ENCODE assay signal across 9 cellular contexts in the genomic region with DNA sequence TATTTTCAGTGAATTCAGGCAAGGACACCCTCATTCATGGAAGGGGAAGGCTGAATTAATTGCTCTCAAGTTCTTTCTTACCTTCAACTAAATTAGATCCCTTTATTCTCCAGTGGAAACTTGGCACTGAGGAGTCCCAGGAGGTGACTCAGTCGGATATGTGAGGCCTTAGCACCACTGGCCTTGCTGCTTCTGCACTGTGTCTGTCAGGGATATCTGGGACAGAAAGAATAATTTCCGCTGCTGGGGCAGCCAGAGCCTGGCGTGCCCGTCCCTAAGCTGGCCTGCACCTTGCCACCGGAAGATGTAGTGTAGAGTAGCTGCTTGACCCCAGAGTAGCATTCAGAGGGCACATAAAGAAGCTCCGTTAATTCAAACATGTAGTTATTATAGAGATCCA. TPM values are rescaled to one million over a fixed set of nuclear protein-coding genes. Genes with fewer than 3 reads are reported as not detected.
DNase-seq lines count a peak whose midpoint lies in the region; ATAC-seq lines count a peak whose summit lies in the region.
"Had no signal": no experiment of that assay in that cellular context is flagged by ENCODE, and none has a peak within 500 bp of the region (broad histone marks: within the 10 kb centered on the region; RNA-seq: fewer than 3 reads in every experiment).

No MANE protein-coding gene starts in this region.

- no peaks in the 10 kb centered on the region for H3K9me3 ChIP-seq in adipocyte (ENCODE audit: control insufficient read depth, low read length)
- no peaks in the 10 kb centered on the region for H3K9me3 ChIP-seq in skeletal muscle satellite cell (replicated peaks; ENCODE audit: low read length)

- intact Hi-C loops in left ventricle myocardium superior (cut with micrococcal nuclease): no loop called here

- peaks cover 58% of the 10 kb centered on the region for H3K4me1 ChIP-seq in adipocyte (ENCODE audit: control insufficient read depth, insufficient read depth, low read length)
- H3K4me1 ChIP-seq in skeletal muscle satellite cell (ENCODE audit: control insufficient read depth, insufficient read depth, low read length): peaks cover 62% of the 10 kb centered on the region

- H3K27me3 ChIP-seq in adipocyte (replicated peaks; ENCODE audit: control insufficient read depth, insufficient read depth, low read length) (no peaks in the 10 kb centered on the region), skeletal muscle satellite cell (ENCODE audit: control insufficient read depth, insufficient read depth, low read length) (no peaks in the 10 kb centered on the region)

- ATAC-seq in left ventricle myocardium superior (peak; percentile 83), GM21717 (IDR thresholded peaks at IDR 0.05; ENCODE audit: unreplicated experiment) (no peak)

- no peaks in the 10 kb centered on the region for H3K36me3 ChIP-seq in adipocyte (ENCODE audit: control insufficient read depth, insufficient read depth, low read length, severe bottlenecking)
- H3K36me3 ChIP-seq in skeletal muscle satellite cell (ENCODE audit: insufficient read depth, low read length): no peaks in the 10 kb centered on the region

- DNase-seq in HCEC 1CT: peak; percentile 76
- peak; percentile 66 for DNase-seq in adipocyte (ENCODE audit: low read depth)
- peak; percentile 50 for DNase-seq in left ventricle myocardium superior
- DNase-seq in HuH-7.5 (ENCODE audit: low spot score): no peak
- DNase-seq in DMS79 (lab: John Stamatoyannopoulos, UW): no peak
- no peak for DNase-seq in DMS53 (lab: John Stamatoyannopoulos, UW)
- DNase-seq: midbrain had no signal

- peak overlapping the region; percentile 61 for H3K4me2 ChIP-seq in skeletal muscle satellite cell (ENCODE audit: low read length)

- H3K9ac ChIP-seq in adipocyte (ENCODE audit: low read length) (peak overlapping the region; percentile 67), skeletal muscle satellite cell (ENCODE audit: low read depth, low read length) (peak overlapping the region; percentile 55)

- peak overlapping the region; percentile 38 for H3K4me3 ChIP-seq in adipocyte (ENCODE audit: low read length)
- H3K4me3 ChIP-seq in skeletal muscle satellite cell (ENCODE audit: low read length): peak overlapping the region; percentile 34

RNA-seq across cellular contexts. Expression of a gene that starts 53.4 kb away (rescaled TPM):
- 74.3 TPM for total RNA-seq in left ventricle myocardium superior
- 161 and 180 TPM in 2 replicates for total RNA-seq in skeletal muscle satellite cell (2012; rRNA removed)

Comparison
In these comparisons a context has a peak if more than half of its experiments do, and no peak if none do; other contexts are left out.
1. DNase-seq: peak in HCEC 1CT (single experiment), adipocyte (single experiment) and left ventricle myocardium superior (single experiment); none in HuH-7.5 (single experiment), DMS79 (single experiment) and DMS53 (single experiment).